Comparison of ENCODE assay signal across 4 cellular contexts in genomic region chr17:11554542-11554941, GRCh38. TPM values are rescaled to one million over a fixed set of nuclear protein-coding genes. Genes with fewer than 3 reads are reported as not detected.
"Had no signal": no experiment of that assay in that cellular context is flagged by ENCODE, and none has a peak within 500 bp of the region (broad histone marks: within the 10 kb centered on the region; RNA-seq: fewer than 3 reads in every experiment).

No MANE protein-coding gene starts in this region.

- DNase-seq: GDM1, GF-D8 had no signal

- H3K4me3 ChIP-seq: GM12878 had no signal

- ATAC-seq: GM12878 had no signal

RNA-seq across cellular contexts. Expression of gene DNAH9, which starts 43.7 kb away (rescaled TPM):
- total RNA-seq: G401 had no signal
